In genomic region chr7:111521660-111522059, GRCh38 we compare ENCODE assay signal across 11 cellular contexts.
"Had no signal": no experiment of that assay in that cellular context is flagged by ENCODE, and none has a peak within 500 bp of the region (broad histone marks: within the 10 kb centered on the region; RNA-seq: fewer than 3 reads in every experiment).

No MANE protein-coding gene starts in this region.

- FAIRE-seq: H1, H54 had no signal

- DNase-seq: GM23248, GOT3, H7, H9, HCEC 1CT, HFFc6 had no signal

- H3K27ac ChIP-seq: GM23248 had no signal

- H3K27ac Mint-ChIP-seq: GM23338, H9, HFFc6 had no signal

- H3K36me3 ChIP-seq: HAP-1 had no signal

- H3K9me3 Mint-ChIP-seq: GM23338, H9, HFFc6 had no signal

- H3K4me1 ChIP-seq: HAP-1 had no signal

- H3K9ac ChIP-seq: GM23248 had no signal

- H3K4me3 ChIP-seq: GM23248, GM23338, HAP-1 had no signal

- H3K4me1 Mint-ChIP-seq: H9 had no signal

- H3K4me2 ChIP-seq: GM23338 had no signal

- ATAC-seq: GM23338, HCT116 had no signal

- H3K4me3 Mint-ChIP-seq: GM23338, H9, HFFc6 had no signal

- H2AFZ ChIP-seq: GM23248, GM23338 had no signal

- H3K9me3 ChIP-seq: HAP-1 had no signal
